In the genomic region with DNA sequence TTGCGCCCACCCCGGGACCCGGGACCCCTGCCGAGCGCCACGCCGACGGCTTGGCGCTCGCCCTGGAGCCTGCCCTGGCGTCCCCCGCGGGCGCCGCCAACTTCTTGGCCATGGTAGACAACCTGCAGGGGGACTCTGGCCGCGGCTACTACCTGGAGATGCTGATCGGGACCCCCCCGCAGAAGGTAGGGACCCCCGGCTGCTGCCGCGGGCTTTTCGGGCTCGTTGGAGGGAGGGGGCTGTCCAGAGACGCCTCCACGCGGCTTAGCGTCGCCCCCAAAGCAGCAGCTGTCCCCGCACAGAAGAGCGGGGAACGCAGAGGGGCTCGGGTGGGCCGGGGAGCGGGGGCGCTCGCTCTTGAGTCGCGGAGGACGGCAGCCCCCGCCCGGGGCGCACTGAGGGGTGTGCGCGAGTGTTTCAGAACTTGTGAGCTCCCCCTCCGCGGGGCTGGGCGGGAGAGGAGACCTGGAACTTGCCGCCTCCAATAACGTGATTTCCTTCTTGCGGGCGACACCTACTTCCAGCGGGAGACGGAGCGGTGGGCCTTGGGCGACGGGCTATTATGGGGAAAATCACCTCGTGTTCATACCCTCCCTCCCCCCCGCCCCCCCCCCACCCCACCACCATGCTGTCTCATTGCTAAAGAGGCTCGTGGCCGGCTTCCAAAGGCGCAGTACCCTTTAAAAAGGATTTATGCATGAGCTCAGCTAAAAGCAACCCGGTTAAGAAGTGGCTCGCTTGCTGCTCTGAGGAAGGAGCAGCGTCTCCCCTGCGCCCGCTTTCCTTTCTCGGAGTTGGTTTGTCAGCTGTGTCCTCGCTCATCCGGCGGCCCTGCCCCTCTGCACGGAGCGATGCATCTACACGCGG, we compare ENCODE assay signal across 8 cellular contexts. TPM values are rescaled to one million over a fixed set of nuclear protein-coding genes. Genes with fewer than 3 reads are reported as not detected.
DNase-seq lines count a peak whose midpoint lies in the region; ATAC-seq and TF ChIP-seq lines count a peak whose summit lies in the region.

No MANE protein-coding gene starts in this region.

- no peak for ATAC-seq in CD8-positive, alpha-beta T cell
- ATAC-seq in activated B cell treated with CpG ODN at 0.5 μM for 24 hours (ENCODE audit: low read depth) (peak; percentile 11), foreskin keratinocyte (no peak), HG03565 (IDR thresholded peaks at IDR 0.05; ENCODE audit: unreplicated experiment) (no peak)
- peak in 1 of 2 donors; percentile 22 for ATAC-seq in naive thymus-derived CD8-positive, alpha-beta T cell

- no peaks in the 10 kb centered on the region for H3K9me3 ChIP-seq in CD8-positive, alpha-beta T cell (ENCODE audit: low read length)
- H3K9me3 ChIP-seq in HUES64 (ENCODE audit: insufficient read depth, low read depth, low read length) = no peaks in the 10 kb centered on the region

- CTCF ChIA-PET in CD8-positive, alpha-beta T cell (lab: Charles Lee) = no interaction called here
- CTCF ChIA-PET in activated B cell treated with CpG ODN at 0.5 μM for 24 hours (lab: Charles Lee) = interaction anchor here (0.7 to 7.7 kb wide), 7 partner anchors 10 to 292 kb away, joined by 3 to 49 read pairs (median 10); no protein-coding TSS in a partner anchor

- POLR2A ChIA-PET in CD8-positive, alpha-beta T cell (lab: Charles Lee) = no interaction called here
- POLR2A ChIA-PET in activated B cell treated with CpG ODN at 0.5 μM for 24 hours (lab: Charles Lee) = interaction anchor here (0.6 to 2.2 kb wide), 8 partner anchors 9 to 1985 kb away, joined by 3 to 9 read pairs (median 4); no protein-coding TSS in a partner anchor
- POLR2A ChIA-PET in naive thymus-derived CD8-positive, alpha-beta T cell (lab: Charles Lee) = interaction anchor here (1.0 kb wide), 1 partner anchor 194 kb away, joined by 3 read pairs; a partner anchor contains a TSS

- peaks cover 46% of the 10 kb centered on the region for H3K27me3 Mint-ChIP-seq in CD8-positive, alpha-beta T cell (ENCODE audit: low read depth)
- no peaks in the 10 kb centered on the region for H3K27me3 Mint-ChIP-seq in activated B cell treated with CpG ODN at 0.5 μM for 24 hours
- peaks cover 32 to 74% (median 45%) of the 10 kb centered on the region in 5 donors for H3K27me3 Mint-ChIP-seq in naive thymus-derived CD8-positive, alpha-beta T cell

- intact Hi-C loops in CD8-positive, alpha-beta T cell (cut with DNase I, micrococcal nuclease) = no loop called here
- intact Hi-C loops in activated B cell treated with CpG ODN at 0.5 μM for 24 hours (cut with micrococcal nuclease) = loop anchor here (2.0 to 10.0 kb wide), 2 partner anchors 200 to 1984 kb away; a partner anchor contains a TSS

- no peaks in the 10 kb centered on the region for H3K9me3 Mint-ChIP-seq in CD8-positive, alpha-beta T cell
- no peaks in the 10 kb centered on the region for H3K9me3 Mint-ChIP-seq in activated B cell treated with CpG ODN at 0.5 μM for 24 hours
- H3K9me3 Mint-ChIP-seq in naive thymus-derived CD8-positive, alpha-beta T cell = no peaks in the 10 kb centered on the region

- no peaks in the 10 kb centered on the region for H3K27me3 ChIP-seq in CD8-positive, alpha-beta T cell (ENCODE audit: insufficient read depth, low read length)
- H3K27me3 ChIP-seq in HUES64 (ENCODE audit: insufficient read depth, low read length) = peaks cover 59% of the 10 kb centered on the region
- no peaks in the 10 kb centered on the region for H3K27me3 ChIP-seq in foreskin keratinocyte

- no peak overlapping the region for H3K27ac ChIP-seq in CD8-positive, alpha-beta T cell (ENCODE audit: low read depth, low read length)
- H3K27ac ChIP-seq in HUES64 (ENCODE audit: low read depth, low read length) = no peak overlapping the region
- peak overlapping the region; percentile 88 for H3K27ac ChIP-seq in foreskin keratinocyte

- no peak overlapping the region for H3K27ac Mint-ChIP-seq in CD8-positive, alpha-beta T cell
- H3K27ac Mint-ChIP-seq in activated B cell treated with CpG ODN at 0.5 μM for 24 hours = peak overlapping the region; percentile 59
- H3K27ac Mint-ChIP-seq in naive thymus-derived CD8-positive, alpha-beta T cell = peak overlapping the region in 2 of 10 donors; percentile 40 to 67

- no peak overlapping the region for H3K4me3 ChIP-seq in CD8-positive, alpha-beta T cell (ENCODE audit: low read depth, low read length)
- peak overlapping the region; percentile 67 for H3K4me3 ChIP-seq in HUES64 (ENCODE audit: low read length)

- H3K36me3 ChIP-seq in CD8-positive, alpha-beta T cell (ENCODE audit: insufficient read depth, low read length) = no peaks in the 10 kb centered on the region
- H3K36me3 ChIP-seq in HUES64 (ENCODE audit: insufficient read depth, low read length) = no peaks in the 10 kb centered on the region

- TF ChIP-seq CTCF in CD8-positive, alpha-beta T cell (IDR thresholded peaks at IDR 0.05) = no peak
- TF ChIP-seq CTCF in activated B cell treated with CpG ODN at 0.5 μM for 24 hours (IDR thresholded peaks at IDR 0.05) (no peak), foreskin keratinocyte (conservative IDR thresholded peaks at IDR 0.05) (no peak)

- peak overlapping the region; percentile 69 for H3K4me3 Mint-ChIP-seq in CD8-positive, alpha-beta T cell
- H3K4me3 Mint-ChIP-seq in activated B cell treated with CpG ODN at 0.5 μM for 24 hours = peak overlapping the region; percentile 88
- peak overlapping the region; percentile 66 to 84 (median 80) for H3K4me3 Mint-ChIP-seq in naive thymus-derived CD8-positive, alpha-beta T cell

- H3K4me1 ChIP-seq in CD8-positive, alpha-beta T cell (ENCODE audit: insufficient read depth, low read length) = no peaks in the 10 kb centered on the region
- H3K4me1 ChIP-seq in HUES64 (ENCODE audit: insufficient read depth, low read length) (peaks cover 8% of the 10 kb centered on the region), foreskin keratinocyte (peaks cover 31% of the 10 kb centered on the region)

- no peaks in the 10 kb centered on the region for H3K36me3 Mint-ChIP-seq in CD8-positive, alpha-beta T cell
- H3K36me3 Mint-ChIP-seq in activated B cell treated with CpG ODN at 0.5 μM for 24 hours (ENCODE audit: low read depth) = no peaks in the 10 kb centered on the region
- H3K36me3 Mint-ChIP-seq in naive thymus-derived CD8-positive, alpha-beta T cell = no peaks in the 10 kb centered on the region

- DNase-seq in CD8-positive, alpha-beta T cell = peak in 1 of 7 experiments; percentile 2
- DNase-seq in activated B cell treated with CpG ODN at 0.5 μM for 24 hours (peak; percentile 20), foreskin keratinocyte (peak in 1 of 2 donors; percentile 33), NCI-H187 treated with DMSO at 0.1 percent for 48 hours (lab: John Stamatoyannopoulos, UW) (no peak)
- DNase-seq in naive thymus-derived CD8-positive, alpha-beta T cell = no peak
- DNase-seq in activated CD4-positive, CD25-positive, alpha-beta regulatory T cell (lab: John Stamatoyannopoulos, UW) = no peak

- peak overlapping the region; percentile 54 for H3K9ac ChIP-seq in HUES64 (ENCODE audit: low read depth, low read length)

- 1% methylated on average over 68 of the region's 75 CpGs for WGBS in HUES64

- H3K4me1 Mint-ChIP-seq in CD8-positive, alpha-beta T cell (ENCODE audit: low read depth) = peaks cover 8% of the 10 kb centered on the region
- H3K4me1 Mint-ChIP-seq in activated B cell treated with CpG ODN at 0.5 μM for 24 hours = peaks cover 26% of the 10 kb centered on the region
- peaks cover 4 to 11% (median 9%) of the 10 kb centered on the region in 4 donors for H3K4me1 Mint-ChIP-seq in naive thymus-derived CD8-positive, alpha-beta T cell

RNA-seq across cellular contexts. Expression of a gene that starts 0.7 kb away (rescaled TPM):
- 1 to 10 TPM in 1 of 2 experiments, under 1 TPM in 1; 0.75 to 1.1 TPM for total RNA-seq in CD8-positive, alpha-beta T cell
- 5.3 TPM for polyA plus RNA-seq in HUES64 (2013, experiment 1 of 2)
- 7.7 TPM for polyA plus RNA-seq in HUES64 (2013, experiment 2 of 2)
- total RNA-seq in activated B cell treated with CpG ODN at 0.5 μM for 24 hours = 13.0 and 17.1 TPM in 2 replicates
- 84.0 and 87.7 TPM in 2 replicates for total RNA-seq in foreskin keratinocyte
- 64.6 and 80.0 TPM in 2 replicates for polyA plus RNA-seq in foreskin keratinocyte
- total RNA-seq in naive thymus-derived CD8-positive, alpha-beta T cell = 1 to 10 TPM; 1.4 to 2.0 TPM
- 1 to 10 TPM in 1 of 3 donors, under 1 TPM in 1, not detected in 1; 0.27 to 2.9 TPM for polyA plus RNA-seq in naive thymus-derived CD8-positive, alpha-beta T cell
